ENCODE assay signal across 27 cellular contexts in the genomic region with DNA sequence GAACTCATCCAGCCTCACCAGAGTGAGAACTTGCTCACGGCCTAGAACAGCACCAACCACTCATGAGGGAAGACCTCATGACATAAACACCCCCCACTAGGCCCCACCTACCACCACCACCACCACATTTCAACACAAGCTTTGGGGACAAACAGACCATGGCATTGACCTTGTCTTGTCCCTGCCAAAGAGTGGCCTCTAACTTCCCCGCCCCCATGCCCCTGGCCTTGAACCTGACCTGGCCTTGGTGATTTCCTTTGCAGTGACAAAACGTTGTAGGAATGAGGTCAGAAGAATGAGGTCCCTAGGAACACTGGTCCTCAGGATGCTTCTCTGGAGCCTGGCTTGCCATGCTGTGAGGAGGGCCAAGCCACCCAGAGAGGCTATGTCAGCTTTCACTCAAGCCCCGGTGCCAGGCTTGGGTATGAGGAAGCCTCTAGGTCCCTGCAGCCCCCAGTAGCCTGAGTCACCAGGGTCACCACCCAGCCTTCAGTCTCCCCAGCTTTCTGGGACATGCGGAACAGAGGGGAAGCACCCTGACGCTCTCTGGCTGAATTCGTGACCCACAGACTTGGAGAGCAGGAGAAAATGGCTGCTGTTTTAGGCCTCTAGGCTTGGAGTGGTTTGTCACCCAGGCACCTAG.
"Had no signal": no experiment of that assay in that cellular context is flagged by ENCODE, and none has a peak within 500 bp of the region (broad histone marks: within the 10 kb centered on the region; RNA-seq: fewer than 3 reads in every experiment).

No MANE protein-coding gene starts in this region.

- H3K9me3 ChIP-seq: breast epithelium, lower lobe of right lung, suprapubic skin had no signal

- H3K27ac ChIP-seq: breast epithelium, gastroesophageal sphincter, lower lobe of right lung, neural progenitor cell, suprapubic skin, tibial nerve, WERI-Rb-1 had no signal

- H3K27ac Mint-ChIP-seq: activated naive CD4-positive, alpha-beta T cell treated with anti-CD3 and anti-CD28 coated beads, Interleukin-2, amount 50 U/mL, for 72 hours; activated T-cell treated with anti-CD3 and anti-CD28 coated beads, Interleukin-2, amount 50 U/mL, for 24 hours; activated T-helper 17 cell treated with anti-CD3 and anti-CD28 coated beads, Interleukin-2, amount 50 U/mL, for 72 hours; natural killer cell; neural progenitor cell; progenitor cell of endocrine pancreas; T-helper 17 cell had no signal

- H3K36me3 ChIP-seq: breast epithelium, gastroesophageal sphincter, lower lobe of right lung, neural progenitor cell, suprapubic skin, tibial nerve, WERI-Rb-1 had no signal

- H3K9me3 Mint-ChIP-seq: activated naive CD4-positive, alpha-beta T cell treated with anti-CD3 and anti-CD28 coated beads, Interleukin-2, amount 50 U/mL, for 72 hours; activated T-cell treated with anti-CD3 and anti-CD28 coated beads, Interleukin-2, amount 50 U/mL, for 24 hours; activated T-helper 17 cell treated with anti-CD3 and anti-CD28 coated beads, Interleukin-2, amount 50 U/mL, for 72 hours; central memory CD8-positive, alpha-beta T cell; natural killer cell had no signal

- H3K4me3 Mint-ChIP-seq: activated T-cell treated with anti-CD3 and anti-CD28 coated beads, Interleukin-2, amount 50 U/mL, for 24 hours; activated T-helper 17 cell treated with anti-CD3 and anti-CD28 coated beads, Interleukin-2, amount 50 U/mL, for 72 hours; central memory CD8-positive, alpha-beta T cell; natural killer cell; neural progenitor cell; T-helper 17 cell had no signal

- H3K9ac ChIP-seq: neural progenitor cell had no signal

- H3K4me1 Mint-ChIP-seq: activated T-helper 17 cell treated with anti-CD3 and anti-CD28 coated beads, Interleukin-2, amount 50 U/mL, for 72 hours; central memory CD8-positive, alpha-beta T cell; natural killer cell had no signal

- DNase-seq: activated CD4-positive, alpha-beta T cell treated with anti-CD3 and anti-CD28 coated beads for 48 hours; activated CD4-positive, alpha-beta T cell treated with anti-CD3 and anti-CD28 coated beads, Interleukin-2, amount 50 U/mL, for 48 hours; activated CD8-positive, alpha-beta memory T cell treated with anti-CD3 and anti-CD28 coated beads, Interleukin-2, amount 50 U/mL, for 48 hours; activated naive CD4-positive, alpha-beta T cell; activated T-cell treated with anti-CD3 and anti-CD28 coated beads, Interleukin-2, amount 50 U/mL, for 24 hours; effector memory CD4-positive, alpha-beta T cell; hippocampal formation; kidney; lower lobe of right lung; mesenchymal stem cell; natural killer cell; stimulated activated CD4-positive, alpha-beta T cell treated with anti-CD3 and anti-CD28 coated beads, Interleukin-15, amount 100 ng/mL, for 24 hours; stimulated activated CD4-positive, alpha-beta T cell treated with anti-CD3 and anti-CD28 coated beads, Interleukin-2, amount 100 ng/mL, for 24 hours; stimulated activated naive CD4-positive, alpha-beta T cell; T-helper 17 cell; T1000; WERI-Rb-1 had no signal

- H3K36me3 Mint-ChIP-seq: activated naive CD4-positive, alpha-beta T cell treated with anti-CD3 and anti-CD28 coated beads, Interleukin-2, amount 50 U/mL, for 72 hours; natural killer cell had no signal

- H3K4me1 ChIP-seq: breast epithelium, gastroesophageal sphincter, lower lobe of right lung, tibial nerve had no signal

- H3K27me3 ChIP-seq: breast epithelium, neural progenitor cell, tibial nerve had no signal

- H3K4me3 ChIP-seq: breast epithelium, gastroesophageal sphincter, lower lobe of right lung, neural progenitor cell, suprapubic skin, tibial nerve had no signal

- ATAC-seq: activated CD4-positive, CD25-positive, alpha-beta regulatory T cell treated with anti-CD3 and anti-CD28 coated beads, Interleukin-2, amount 50 U/mL, for 24 hours; activated naive CD4-positive, alpha-beta T cell treated with anti-CD3 and anti-CD28 coated beads, Interleukin-2, amount 50 U/mL, for 72 hours; gastroesophageal sphincter; lower lobe of right lung; natural killer cell; T-helper 17 cell had no signal
